Comparison of ENCODE assay signal across 8 cellular contexts in the genomic region with DNA sequence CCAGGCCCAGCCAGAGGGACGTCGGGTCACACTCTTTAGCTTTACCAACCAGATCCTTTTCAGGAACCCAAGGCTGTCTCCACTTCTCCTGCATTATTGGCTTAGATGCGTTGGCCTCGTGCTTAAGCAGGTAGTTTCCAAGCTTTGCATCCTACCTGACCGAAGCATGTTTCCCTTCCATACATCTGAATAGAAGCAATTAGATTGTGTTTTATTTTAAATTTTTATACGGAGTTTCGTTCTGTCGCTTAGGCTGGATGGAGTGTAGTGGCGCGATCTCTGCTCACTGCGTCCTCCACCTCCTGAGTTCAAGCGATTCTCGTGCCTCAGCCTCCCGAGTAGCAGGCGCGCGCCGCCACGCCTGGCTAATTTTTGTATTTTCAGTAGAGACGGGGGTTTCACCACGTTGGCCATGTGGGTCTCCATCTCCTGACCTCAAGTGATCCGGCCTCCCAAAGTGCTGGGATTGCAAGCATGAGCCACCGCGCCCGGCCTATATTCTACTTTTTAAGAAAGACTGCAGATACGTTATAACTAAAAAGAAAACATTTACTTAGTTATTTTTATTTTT. TPM values are rescaled to one million over a fixed set of nuclear protein-coding genes. Genes with fewer than 3 reads are reported as not detected.
A peak's percentile ranks its signal among the peaks of the same experiment; 100 is the strongest.
DNase-seq lines count a peak whose midpoint lies in the region; ATAC-seq and FAIRE-seq lines count a peak whose summit lies in the region.

No MANE protein-coding gene starts in this region.

- H3K4me1 ChIP-seq in adipocyte (ENCODE audit: control insufficient read depth, insufficient read depth, low read length) (peaks cover 30% of the 10 kb centered on the region), iPS-20b (ENCODE audit: insufficient read depth, low read length) (peaks cover 3% of the 10 kb centered on the region; the same call in 1 of the 2 replicates)

- intact Hi-C loops in activated CD4-positive, alpha-beta T cell treated with anti-CD3 and anti-CD28 coated beads, Interleukin-2, amount 10 ng/mL, durations not matched to agents 24 days and 14 days (cut with micrococcal nuclease) = loop anchor here (1.0 kb wide), 2 partner anchors 19 to 74 kb away; no protein-coding TSS in a partner anchor

- peak overlapping the region; percentile 89 for H3K9ac ChIP-seq in adipocyte (ENCODE audit: low read length)
- peak overlapping the region; percentile 85 for H3K9ac ChIP-seq in iPS-20b (ENCODE audit: low read depth, low read length)

- FAIRE-seq in HTR-8/SVneo (lab: Jason Lieb, UNC) = peak; percentile 97

- H3K27ac Mint-ChIP-seq in activated CD4-positive, alpha-beta T cell treated with anti-CD3 and anti-CD28 coated beads, Interleukin-2, amount 10 ng/mL, durations not matched to agents 24 days and 14 days = peak overlapping the region; percentile 89
- H3K27ac Mint-ChIP-seq in stimulated activated memory B cell treated with anti-CD40 and anti-IgM and Interleukin-4, amounts not matched to agents 10 μg/mL and 1 μg/mL and 100 μg/mL, for 72 hours = peak overlapping the region; percentile 77

- no peaks in the 10 kb centered on the region for H3K9me3 Mint-ChIP-seq in activated CD4-positive, alpha-beta T cell treated with anti-CD3 and anti-CD28 coated beads, Interleukin-2, amount 10 ng/mL, durations not matched to agents 24 days and 14 days
- H3K9me3 Mint-ChIP-seq in stimulated activated memory B cell treated with anti-CD40 and anti-IgM and Interleukin-4, amounts not matched to agents 10 μg/mL and 1 μg/mL and 100 μg/mL, for 72 hours = no peaks in the 10 kb centered on the region

- peaks cover 10% of the 10 kb centered on the region for H3K4me1 Mint-ChIP-seq in activated CD4-positive, alpha-beta T cell treated with anti-CD3 and anti-CD28 coated beads, Interleukin-2, amount 10 ng/mL, durations not matched to agents 24 days and 14 days
- H3K4me1 Mint-ChIP-seq in stimulated activated memory B cell treated with anti-CD40 and anti-IgM and Interleukin-4, amounts not matched to agents 10 μg/mL and 1 μg/mL and 100 μg/mL, for 72 hours = no peaks in the 10 kb centered on the region

- H3K4me3 ChIP-seq in adipocyte (ENCODE audit: low read length) (peak overlapping the region; percentile 94), iPS-20b (ENCODE audit: low read length) (peak overlapping the region; percentile 92)

- H3K4me3 Mint-ChIP-seq in activated CD4-positive, alpha-beta T cell treated with anti-CD3 and anti-CD28 coated beads, Interleukin-2, amount 10 ng/mL, durations not matched to agents 24 days and 14 days = peak overlapping the region; percentile 95
- peak overlapping the region; percentile 96 for H3K4me3 Mint-ChIP-seq in stimulated activated memory B cell treated with anti-CD40 and anti-IgM and Interleukin-4, amounts not matched to agents 10 μg/mL and 1 μg/mL and 100 μg/mL, for 72 hours

- H3K27me3 ChIP-seq in adipocyte (replicated peaks; ENCODE audit: control insufficient read depth, insufficient read depth, low read length) (no peaks in the 10 kb centered on the region), iPS-20b (ENCODE audit: insufficient read depth, low read length) (no peaks in the 10 kb centered on the region)

- H3K36me3 ChIP-seq in adipocyte (ENCODE audit: control insufficient read depth, insufficient read depth, low read length, severe bottlenecking) (peaks cover 12% of the 10 kb centered on the region), iPS-20b (ENCODE audit: insufficient read depth, low read depth, low read length) (peaks cover 12% of the 10 kb centered on the region)

- H3K36me3 Mint-ChIP-seq in activated CD4-positive, alpha-beta T cell treated with anti-CD3 and anti-CD28 coated beads, Interleukin-2, amount 10 ng/mL, durations not matched to agents 24 days and 14 days (ENCODE audit: low read depth) = no peaks in the 10 kb centered on the region
- H3K36me3 Mint-ChIP-seq in stimulated activated memory B cell treated with anti-CD40 and anti-IgM and Interleukin-4, amounts not matched to agents 10 μg/mL and 1 μg/mL and 100 μg/mL, for 72 hours = no peaks in the 10 kb centered on the region

- H3K9me3 ChIP-seq in adipocyte (ENCODE audit: control insufficient read depth, low read length) (no peaks in the 10 kb centered on the region), iPS-20b (ENCODE audit: insufficient read depth, low read depth, low read length) (no peaks in the 10 kb centered on the region)

- H3K27ac ChIP-seq in iPS-20b (ENCODE audit: low read length) = no peak overlapping the region

- no peak for DNase-seq in activated CD4-positive, alpha-beta T cell treated with anti-CD3 and anti-CD28 coated beads, Interleukin-2, amount 10 ng/mL, durations not matched to agents 24 days and 14 days
- DNase-seq in activated CD4-positive, alpha-beta T cell treated with anti-CD3 and anti-CD28 coated beads for 1 hour = no peak
- DNase-seq in HTR-8/SVneo (ENCODE audit: insufficient read length, low spot score) = no peak
- DNase-seq in adipocyte (ENCODE audit: low read depth) = peak; percentile 34
- DNase-seq in NCI-H1436 (lab: John Stamatoyannopoulos, UW) = no peak

- H3K27me3 Mint-ChIP-seq in activated CD4-positive, alpha-beta T cell treated with anti-CD3 and anti-CD28 coated beads, Interleukin-2, amount 10 ng/mL, durations not matched to agents 24 days and 14 days = peaks cover 30% of the 10 kb centered on the region
- no peaks in the 10 kb centered on the region for H3K27me3 Mint-ChIP-seq in stimulated activated memory B cell treated with anti-CD40 and anti-IgM and Interleukin-4, amounts not matched to agents 10 μg/mL and 1 μg/mL and 100 μg/mL, for 72 hours

- ATAC-seq in stimulated activated memory B cell treated with anti-CD40 and anti-IgM and Interleukin-4, amounts not matched to agents 10 μg/mL and 1 μg/mL and 100 μg/mL, for 72 hours = peak; percentile 58
- no peak for ATAC-seq in GM21723 (IDR thresholded peaks at IDR 0.05; ENCODE audit: unreplicated experiment)

RNA-seq across cellular contexts. Expression of a gene that starts 0.7 kb away (rescaled TPM):
- total RNA-seq in activated CD4-positive, alpha-beta T cell treated with anti-CD3 and anti-CD28 coated beads, Interleukin-2, amount 10 ng/mL, durations not matched to agents 24 days and 14 days = 0.30 and 0.64 TPM in 2 replicates

RNA-seq across cellular contexts. Expression of a gene that starts 17.9 kb away (rescaled TPM):
- 87.1 TPM in 2 replicates for total RNA-seq in activated CD4-positive, alpha-beta T cell treated with anti-CD3 and anti-CD28 coated beads, Interleukin-2, amount 10 ng/mL, durations not matched to agents 24 days and 14 days
